ENCODE assay signal across 26 cellular contexts in the genomic region with DNA sequence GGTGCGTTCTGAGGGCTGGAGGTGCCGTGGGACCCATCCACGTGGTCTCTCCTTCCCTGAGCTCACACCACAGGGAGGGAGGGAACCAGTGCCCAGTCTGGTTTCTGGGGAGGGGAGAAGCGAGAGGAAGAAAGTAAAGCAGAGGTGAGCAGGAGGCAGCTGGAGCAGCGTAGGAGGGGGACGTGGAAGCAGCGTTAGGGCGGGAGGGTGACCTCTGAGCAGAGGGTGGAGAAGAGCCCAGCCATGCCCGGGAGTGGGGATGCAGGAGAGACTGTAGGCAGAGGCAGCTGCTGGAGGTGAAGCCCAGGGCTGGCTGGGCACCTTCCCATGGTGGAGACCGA. TPM values are rescaled to one million over a fixed set of nuclear protein-coding genes. Genes with fewer than 3 reads are reported as not detected.
DNase-seq lines count a peak whose midpoint lies in the region; ATAC-seq and TF ChIP-seq lines count a peak whose summit lies in the region.
"Had no signal": no experiment of that assay in that cellular context is flagged by ENCODE, and none has a peak within 500 bp of the region (broad histone marks: within the 10 kb centered on the region; RNA-seq: fewer than 3 reads in every experiment).

No MANE protein-coding gene starts in this region.

- H3K4me1 ChIP-seq in H9 (ENCODE audit: insufficient read depth, low read length) (no peaks in the 10 kb centered on the region), upper lobe of right lung (no peaks in the 10 kb centered on the region), esophagus muscularis mucosa (no peaks in the 10 kb centered on the region)
- H3K4me1 ChIP-seq: A549, SJCRH30 had no signal

- H2AFZ ChIP-seq in H9 (ENCODE audit: low read length): no peak overlapping the region

- no peaks in the 10 kb centered on the region for H3K27me3 ChIP-seq in H9 (ENCODE audit: insufficient read depth, low read length)
- peaks cover 28% of the 10 kb centered on the region for H3K27me3 ChIP-seq in upper lobe of right lung
- peaks cover 0 to 86% (median 0%) of the 10 kb centered on the region in 4 donors for H3K27me3 ChIP-seq in esophagus muscularis mucosa
- H3K27me3 ChIP-seq: MG63 had no signal

- H3K36me3 ChIP-seq in upper lobe of right lung: no peaks in the 10 kb centered on the region
- H3K36me3 ChIP-seq in esophagus muscularis mucosa: no peaks in the 10 kb centered on the region
- H3K36me3 ChIP-seq: MG63, SJCRH30 had no signal

- WGBS in H9 (ENCODE audit: extremely low coverage, insufficient read length, low lambda C conversion rate): no CpG with 5 or more reads among the region's 10 CpGs
- WGBS in esophagus muscularis mucosa: 72% methylated on average over 10 of the region's 10 CpGs

- H2AK5ac ChIP-seq in H9 (ENCODE audit: insufficient read length, low read length): no peak overlapping the region

- H2BK15ac ChIP-seq in H9 (ENCODE audit: low read depth, low read length): no peak overlapping the region

- no peaks in the 10 kb centered on the region for H3K36me3 Mint-ChIP-seq in H9 (ENCODE audit: insufficient read depth in 1 of 3, low read depth in 3 of 3)
- H3K36me3 Mint-ChIP-seq in chondrocyte (ENCODE audit: low read depth): no peaks in the 10 kb centered on the region

- no peak overlapping the region for H2BK20ac ChIP-seq in H9 (ENCODE audit: low read depth, low read length, poor library complexity, severe bottlenecking)

- H3K27ac Mint-ChIP-seq in H9 (peak overlapping the region in 1 of 3 experiments; percentile 76; a peak in 1 of 7 replicates), chondrocyte (ENCODE audit: unreplicated experiment) (peak overlapping the region; percentile 39)
- H3K27ac Mint-ChIP-seq: B cell had no signal

- H2BK120ac ChIP-seq in H9 (ENCODE audit: low read depth, low read length, poor library complexity, severe bottlenecking): no peak overlapping the region

- DNase-seq in H9: peak; percentile 14
- no peak for DNase-seq in chondrocyte (ENCODE audit: low spot score)
- DNase-seq in left lobe of liver (ENCODE audit: low spot score): peak; percentile 26
- peak; percentile 43 for DNase-seq in upper lobe of right lung
- DNase-seq in NCI-H524 (lab: John Stamatoyannopoulos, UW): no peak
- no peak for DNase-seq in esophagus muscularis mucosa (ENCODE audit: extremely low spot score)
- DNase-seq in NCI-H1092 (lab: John Stamatoyannopoulos, UW): no peak
- DNase-seq: Calu3; DMS79 treated with DMSO at 0.1 percent for 48 hours; GF-D8; KBM-7; MG63; NCI-H2029; NCI-H446; NCI-H526; NCI-H82; NK-92 treated with Interleukin-12 subunit alpha and Interleukin-12 subunit beta, amount 100 ng/mL, for 24 hours; PC-3; SJCRH30 had no signal

- no peak for TF ChIP-seq CTCF in H9 (conservative IDR thresholded peaks at IDR 0.05)
- TF ChIP-seq CTCF in chondrocyte (IDR thresholded peaks at IDR 0.05): no peak
- no peak for TF ChIP-seq CTCF in upper lobe of right lung (IDR thresholded peaks at IDR 0.05)
- TF ChIP-seq CTCF in esophagus muscularis mucosa (IDR thresholded peaks at IDR 0.05): no peak

- H3K18ac ChIP-seq in H9 (ENCODE audit: insufficient read length, low read depth, low read length): no peak overlapping the region

- H3K14ac ChIP-seq in H9 (ENCODE audit: insufficient read depth, low read length): no peak overlapping the region

- no peaks in the 10 kb centered on the region for H3K23me2 ChIP-seq in H9 (ENCODE audit: insufficient read length, low read depth, low read length, poor library complexity, severe bottlenecking)

- TF ChIP-seq POLR2A in esophagus muscularis mucosa (IDR thresholded peaks at IDR 0.05; ENCODE audit: low read depth): no peak

- no peak overlapping the region for H3K56ac ChIP-seq in H9 (ENCODE audit: insufficient read length, low read depth, low read length)

- H4K91ac ChIP-seq in H9 (ENCODE audit: insufficient read length, low read depth, low read length): no peak overlapping the region

- H3K4me1 Mint-ChIP-seq in H9 (peaks cover 24 to 37% of the 10 kb centered on the region in 2 experiments), chondrocyte (ENCODE audit: low read depth) (no peaks in the 10 kb centered on the region)
- H3K4me1 Mint-ChIP-seq: B cell had no signal

- intact Hi-C loops in upper lobe of right lung (cut with DNase I) (no loop called here), esophagus muscularis mucosa (cut with DNase I) (no loop called here)

- no peak overlapping the region for H3K4ac ChIP-seq in H9 (ENCODE audit: low read depth, low read length)

- no peaks in the 10 kb centered on the region for H3K79me2 ChIP-seq in H9 (ENCODE audit: insufficient read depth, low read length)

- H3K4me2 ChIP-seq in H9 (ENCODE audit: insufficient read depth, insufficient read length, low read length): no peak overlapping the region
- H3K4me2 ChIP-seq: A549 had no signal

- H3K9me3 ChIP-seq in H9 (ENCODE audit: control insufficient read depth, low read depth, low read length) (no peaks in the 10 kb centered on the region), upper lobe of right lung (no peaks in the 10 kb centered on the region), esophagus muscularis mucosa (no peaks in the 10 kb centered on the region)
- H3K9me3 ChIP-seq: A549, SJCRH30 had no signal

- H3K4me3 Mint-ChIP-seq in H9 (no peak overlapping the region), chondrocyte (ENCODE audit: unreplicated experiment) (no peak overlapping the region)
- H3K4me3 Mint-ChIP-seq: B cell had no signal

- H4K20me1 ChIP-seq in H9 (ENCODE audit: control insufficient read depth, insufficient read depth, insufficient read length): no peaks in the 10 kb centered on the region

- no peak overlapping the region for H3K23ac ChIP-seq in H9 (ENCODE audit: insufficient read length, low read depth, low read length)

- no peak overlapping the region for H4K8ac ChIP-seq in H9 (replicated peaks; ENCODE audit: insufficient read length, low read depth, low read length)

- H3K4me3 ChIP-seq in upper lobe of right lung (no peak overlapping the region), esophagus muscularis mucosa (no peak overlapping the region)
- H3K4me3 ChIP-seq: A549, MG63, SJCRH30 had no signal

- H3K27ac ChIP-seq in H9 (ENCODE audit: insufficient read length, low read depth, low read length): no peak overlapping the region
- no peak overlapping the region for H3K27ac ChIP-seq in upper lobe of right lung
- no peak overlapping the region for H3K27ac ChIP-seq in esophagus muscularis mucosa (replicated peaks in 1 of 4)
- H3K27ac ChIP-seq: A549, C4-2B, SJCRH30 had no signal

- no peak overlapping the region for H3T11ph ChIP-seq in H9 (ENCODE audit: low read length)

- H3K79me1 ChIP-seq in H9 (ENCODE audit: insufficient read depth, low read depth, low read length, poor library complexity, severe bottlenecking): no peaks in the 10 kb centered on the region

- ATAC-seq in left lobe of liver: no peak
- ATAC-seq in upper lobe of right lung: no peak
- ATAC-seq: A549, PC-3, Right ventricle myocardium inferior had no signal

- TF ChIP-seq EP300 in esophagus muscularis mucosa (IDR thresholded peaks at IDR 0.05): no peak

- no peak overlapping the region for H2BK5ac ChIP-seq in H9 (ENCODE audit: insufficient read length, low read length)

- peaks cover 30% of the 10 kb centered on the region for H3K27me3 Mint-ChIP-seq in H9 (ENCODE audit: low read depth)
- peaks cover 42% of the 10 kb centered on the region for H3K27me3 Mint-ChIP-seq in chondrocyte (ENCODE audit: low read depth)

- no peak overlapping the region for H4K5ac ChIP-seq in H9 (ENCODE audit: insufficient read length, low read depth, low read length)

- H3K9ac ChIP-seq in H9 (ENCODE audit: extremely low read depth, insufficient read length, low read length): no peak overlapping the region

- H2BK12ac ChIP-seq in H9 (ENCODE audit: insufficient read length, low read depth, low read length): no peak overlapping the region

- H3K9me3 Mint-ChIP-seq in H9 (no peaks in the 10 kb centered on the region), chondrocyte (ENCODE audit: low read depth) (no peaks in the 10 kb centered on the region)

RNA-seq across cellular contexts. Expression of a gene that starts 45.3 kb away (rescaled TPM):
- not detected in 2 replicates for total RNA-seq in H9 (2021)
- not detected in 3 replicates for total RNA-seq in chondrocyte
- not detected for total RNA-seq in left lobe of liver
- total RNA-seq in upper lobe of right lung: not detected
- total RNA-seq in esophagus muscularis mucosa: not detected
- total RNA-seq: B cell, Calu3, H4, LHCN-M2, PC-3, Right ventricle myocardium inferior, RPMI7951, SJCRH30 had no signal

Comparison
In these comparisons a context has a peak if more than half of its experiments do, and no peak if none do; other contexts are left out.
1. DNase-seq: peak in H9 (single experiment), left lobe of liver (single experiment) and upper lobe of right lung (single experiment); none in chondrocyte (single experiment), NCI-H524 (0 of 2), esophagus muscularis mucosa (single experiment) and NCI-H1092 (single experiment).